Comparison of ENCODE assay signal across 9 cellular contexts in genomic region chr15:88664151-88664778, GRCh38. TPM values are rescaled to one million over a fixed set of nuclear protein-coding genes. Genes with fewer than 3 reads are reported as not detected.
A peak's percentile ranks its signal among the peaks of the same experiment; 100 is the strongest.
DNase-seq lines count a peak whose midpoint lies in the region; ATAC-seq, FAIRE-seq and TF ChIP-seq lines count a peak whose summit lies in the region.
"Had no signal": no experiment of that assay in that cellular context is flagged by ENCODE, and none has a peak within 500 bp of the region (broad histone marks: within the 10 kb centered on the region; RNA-seq: fewer than 3 reads in every experiment).

No MANE protein-coding gene starts in this region.

- no peaks in the 10 kb centered on the region for H3K36me3 Mint-ChIP-seq in nephron progenitor cell (ENCODE audit: low read depth)

- H3K4me2 ChIP-seq in trophoblast cell (ENCODE audit: low read length), result no peak overlapping the region

- no CpG with 5 or more reads among the region's 7 CpGs for WGBS in trophoblast cell (ENCODE audit: extremely low coverage, insufficient coverage, insufficient read length)

- no peak overlapping the region for H2BK120ac ChIP-seq in trophoblast cell (ENCODE audit: insufficient read depth, low read length, poor library complexity)

- DNase-seq in GM12891 (ENCODE audit: insufficient read length, low spot score) (no peak), RPMI7951 (ENCODE audit: low read depth) (peak; percentile 35), colonic mucosa (no peak), trophoblast cell (no peak), nephron progenitor cell (no peak), DMS 273 (lab: John Stamatoyannopoulos, UW; ENCODE audit: unreplicated experiment) (no peak)

- H3K27ac ChIP-seq in colonic mucosa, result no peak overlapping the region
- H3K27ac ChIP-seq in trophoblast cell (ENCODE audit: low read depth, low read length), result no peak overlapping the region
- H3K27ac ChIP-seq: HL-60 had no signal

- no peaks in the 10 kb centered on the region for H3K79me2 ChIP-seq in trophoblast cell (ENCODE audit: control insufficient read depth, insufficient read depth, low read length, poor library complexity)

- H3K4me3 ChIP-seq in colonic mucosa (no peak overlapping the region), trophoblast cell (ENCODE audit: low read depth, low read length) (no peak overlapping the region)

- H4K12ac ChIP-seq in trophoblast cell (ENCODE audit: low read depth, low read length), result no peak overlapping the region

- no peak overlapping the region for H3K4me3 Mint-ChIP-seq in nephron progenitor cell

- TF ChIP-seq CTCF in colonic mucosa (IDR thresholded peaks at IDR 0.05) (peak; percentile 21), nephron progenitor cell (IDR thresholded peaks at IDR 0.05) (no peak)

- TF ChIP-seq POLR2A in GM12891 (IDR thresholded peaks at IDR 0.05; ENCODE audit: low read depth, low read length), result no peak

- no peak overlapping the region for H2BK5ac ChIP-seq in trophoblast cell (ENCODE audit: low read depth, low read length, poor library complexity)

- ATAC-seq in HG03520 (IDR thresholded peaks at IDR 0.05; ENCODE audit: unreplicated experiment) (no peak), GM18519 (IDR thresholded peaks at IDR 0.05; ENCODE audit: low FRiP score, unreplicated experiment) (no peak)

- no peak overlapping the region for H3K18ac ChIP-seq in trophoblast cell (ENCODE audit: low read length)

- no peak overlapping the region for H3K4ac ChIP-seq in trophoblast cell (ENCODE audit: low read depth, low read length)

- H3K27ac Mint-ChIP-seq in nephron progenitor cell, result no peak overlapping the region

- H3K9me3 ChIP-seq in colonic mucosa, result no peaks in the 10 kb centered on the region
- H3K9me3 ChIP-seq in trophoblast cell (ENCODE audit: insufficient read depth, low read depth, low read length), result no peaks in the 10 kb centered on the region

- no peak overlapping the region for H4K8ac ChIP-seq in trophoblast cell (ENCODE audit: low read depth, low read length)

- H2AFZ ChIP-seq in trophoblast cell (ENCODE audit: insufficient read depth, low read length, poor library complexity), result no peak overlapping the region

- H3K79me1 ChIP-seq in trophoblast cell (ENCODE audit: low read length), result no peaks in the 10 kb centered on the region

- FAIRE-seq in GM12891 (lab: Jason Lieb, UNC), result peak; percentile 64

- H2BK12ac ChIP-seq in trophoblast cell (ENCODE audit: low read length), result no peak overlapping the region

- H3K9me3 Mint-ChIP-seq in nephron progenitor cell, result peaks cover 29% of the 10 kb centered on the region

- no peak overlapping the region for H2AK5ac ChIP-seq in trophoblast cell (ENCODE audit: low read length)

- H3K27me3 ChIP-seq in colonic mucosa, result no peaks in the 10 kb centered on the region
- H3K27me3 ChIP-seq in trophoblast cell (ENCODE audit: insufficient read depth, low read length), result no peaks in the 10 kb centered on the region

- H3K36me3 ChIP-seq in colonic mucosa (no peaks in the 10 kb centered on the region), trophoblast cell (ENCODE audit: control insufficient read depth in 1 of 2, insufficient read depth in 2 of 2, low read length in 2 of 2) (no peaks in the 10 kb centered on the region)

- H3K4me1 ChIP-seq in colonic mucosa (no peaks in the 10 kb centered on the region), trophoblast cell (ENCODE audit: control insufficient read depth in 1 of 2, insufficient read depth in 2 of 2, low read length in 2 of 2) (peaks cover 2 to 7% of the 10 kb centered on the region in 2 experiments)

- no peak overlapping the region for H3K14ac ChIP-seq in trophoblast cell (ENCODE audit: low read length)

- peaks cover 48% of the 10 kb centered on the region for H3K27me3 Mint-ChIP-seq in nephron progenitor cell (ENCODE audit: low read depth, poor library complexity)

- H3K9ac ChIP-seq in colonic mucosa (ENCODE audit: low read depth in 2 of 2, low read length in 2 of 2) (no peak overlapping the region), trophoblast cell (ENCODE audit: low read length) (no peak overlapping the region)

- intact Hi-C loops in colonic mucosa (cut with DNase I), result no loop called here

- no peak overlapping the region for H4K91ac ChIP-seq in trophoblast cell (ENCODE audit: low read depth, low read length)

- peak overlapping the region; percentile 71 for H3K23ac ChIP-seq in trophoblast cell (ENCODE audit: low read length)

- no peaks in the 10 kb centered on the region for H3K4me1 Mint-ChIP-seq in nephron progenitor cell

TF ChIP-seq in GM12891, 5 proteins besides CTCF, POLR2A, EP300 and RAD21:
- TF ChIP-seq TAF1 (IDR thresholded peaks at IDR 0.05; ENCODE audit: low read depth, low read length) (no peak), PAX5 (IDR thresholded peaks at IDR 0.05; ENCODE audit: insufficient read depth, low read length, severe bottlenecking) (no peak), SPI1 (IDR thresholded peaks at IDR 0.05; ENCODE audit: low read depth, low read length) (no peak), POLR2AphosphoS5 (IDR thresholded peaks at IDR 0.05; ENCODE audit: low read depth, low read length) (no peak), POU2F2 (IDR thresholded peaks at IDR 0.05; ENCODE audit: low read depth, low read length) (no peak)
TF ChIP-seq in GM12891: peak in this region for 0.

RNA-seq across cellular contexts. Expression of gene ISG20, which starts 25.4 kb away (rescaled TPM):
- 43.9 TPM for polyA plus RNA-seq in GM12891 (2012; ENCODE audit: low read depth, missing spikeins)
- total RNA-seq in RPMI7951 (2014; rRNA removed; shearing (Covaris generic)), result 7.8 and 8.3 TPM in 2 replicates
- 10 to 100 TPM; 43.5 to 60.5 TPM for total RNA-seq in colonic mucosa
- 5.7 and 6.2 TPM in 2 replicates for polyA plus RNA-seq in trophoblast cell (2013)

RNA-seq across cellular contexts. Expression of gene AEN, which starts 43.1 kb away (rescaled TPM):
- polyA plus RNA-seq in GM12891 (2012; ENCODE audit: low read depth, missing spikeins), result 36.3 TPM
- 11.3 and 15.6 TPM in 2 replicates for total RNA-seq in RPMI7951 (2014; rRNA removed; shearing (Covaris generic))
- total RNA-seq in colonic mucosa, result 10 to 100 TPM; 13.8 to 23.8 TPM
- polyA plus RNA-seq in trophoblast cell (2013), result 53.2 and 56.0 TPM in 2 replicates
